Comparison of ENCODE assay signal across 1 cellular context in genomic region chr3:108097326-108098035, GRCh38.
TF ChIP-seq lines count a peak whose summit lies in the region.

No MANE protein-coding gene starts in this region.

TF ChIP-seq in SK-N-SH treated with all-trans-retinoic acid at 6 μM for 48 hours, 23 proteins besides CTCF, POLR2A, EP300 and RAD21 (continued from another document):
- TF ChIP-seq CSRNP3 (CRISPR knock-in tag; IDR thresholded peaks at IDR 0.05) (no peak), ZC3H10 (CRISPR knock-in tag; IDR thresholded peaks at IDR 0.05) (no peak), PPARA (CRISPR knock-in tag; IDR thresholded peaks at IDR 0.05; ENCODE audit: borderline replicate concordance) (no peak), ESRRG (CRISPR knock-in tag; IDR thresholded peaks at IDR 0.05) (no peak), ZNF8 (CRISPR knock-in tag; IDR thresholded peaks at IDR 0.05) (no peak)
TF ChIP-seq in SK-N-SH treated with all-trans-retinoic acid at 6 μM for 48 hours: peak in this region for 0.
